In the genomic region with DNA sequence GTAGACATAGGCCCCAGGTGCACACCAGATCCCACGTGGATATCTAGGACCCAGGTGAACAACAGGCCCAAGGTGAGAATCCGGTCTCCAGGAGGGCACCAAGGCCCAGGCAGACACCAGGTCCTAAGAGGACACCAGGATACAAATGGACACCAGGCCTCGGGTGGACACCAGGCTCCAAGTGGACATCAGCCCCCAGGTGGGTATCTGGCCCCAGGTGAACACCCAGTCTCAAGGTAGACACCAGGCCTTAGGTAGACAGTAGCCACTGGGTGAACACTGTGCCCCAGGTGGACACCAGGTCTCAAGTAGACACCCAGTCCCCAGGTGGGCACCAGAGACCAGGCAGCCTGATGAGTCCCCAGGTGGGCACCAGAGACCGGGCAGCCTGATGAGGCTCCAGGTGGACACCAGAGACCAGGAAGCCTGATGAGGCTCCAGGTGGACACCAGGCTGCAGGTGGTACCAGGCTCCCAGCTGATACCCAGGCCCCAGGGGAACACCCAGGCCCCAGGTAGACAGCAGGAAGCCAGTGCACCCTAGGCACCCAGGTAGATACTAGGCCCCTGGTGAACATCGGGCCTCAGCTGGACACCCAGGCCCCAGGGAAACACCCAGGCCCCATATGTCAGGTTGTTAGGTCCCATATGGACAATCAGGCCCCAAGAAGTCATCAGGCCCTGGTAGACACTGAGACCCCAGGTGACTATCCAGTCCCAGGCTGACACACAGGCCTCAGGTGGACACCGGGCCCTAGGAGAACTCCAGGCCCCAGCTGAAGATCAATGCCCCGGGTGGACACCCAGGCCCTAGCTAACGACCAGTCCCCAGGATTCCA, we compare ENCODE assay signal across 1 cellular context.
TF ChIP-seq lines count a peak whose summit lies in the region.

No MANE protein-coding gene starts in this region.

TF ChIP-seq in K562, 482 proteins besides CTCF, POLR2A, EP300 and RAD21 (continues in another document):
- no peak for TF ChIP-seq ZNF232 (CRISPR knock-in tag; IDR thresholded peaks at IDR 0.05)
- TF ChIP-seq MLLT1 (IDR thresholded peaks at IDR 0.05) = no peak
- TF ChIP-seq ZNF124 (CRISPR knock-in tag; IDR thresholded peaks at IDR 0.05) = peak; percentile 83; the same call in 1 of the 2 replicates
- TF ChIP-seq ZFP30 (CRISPR knock-in tag; IDR thresholded peaks at IDR 0.05; ENCODE audit: borderline replicate concordance) = no peak
- TF ChIP-seq, protein P1, sequence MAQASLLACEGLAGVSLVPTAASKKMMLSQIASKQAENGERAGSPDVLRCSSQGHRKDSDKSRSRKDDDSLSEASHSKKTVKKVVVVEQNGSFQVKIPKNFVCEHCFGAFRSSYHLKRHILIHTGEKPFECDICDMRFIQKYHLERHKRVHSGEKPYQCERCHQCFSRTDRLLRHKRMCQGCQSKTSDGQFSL (CRISPR knock-in tag; IDR thresholded peaks at IDR 0.05) = no peak
- TF ChIP-seq, protein P1 (tag; IDR thresholded peaks at IDR 0.05) = no peak
- 0 out of 2 replicates have a peak, but pooled peaks have one; percentile 15 for TF ChIP-seq KLF1 (tag; IDR thresholded peaks at IDR 0.05)
- TF ChIP-seq ZNF280A (IDR thresholded peaks at IDR 0.05; ENCODE audit: low read depth, partially characterized antibody) = no peak
- TF ChIP-seq KDM1A (IDR thresholded peaks at IDR 0.05) = no peak
- TF ChIP-seq, protein P2, sequence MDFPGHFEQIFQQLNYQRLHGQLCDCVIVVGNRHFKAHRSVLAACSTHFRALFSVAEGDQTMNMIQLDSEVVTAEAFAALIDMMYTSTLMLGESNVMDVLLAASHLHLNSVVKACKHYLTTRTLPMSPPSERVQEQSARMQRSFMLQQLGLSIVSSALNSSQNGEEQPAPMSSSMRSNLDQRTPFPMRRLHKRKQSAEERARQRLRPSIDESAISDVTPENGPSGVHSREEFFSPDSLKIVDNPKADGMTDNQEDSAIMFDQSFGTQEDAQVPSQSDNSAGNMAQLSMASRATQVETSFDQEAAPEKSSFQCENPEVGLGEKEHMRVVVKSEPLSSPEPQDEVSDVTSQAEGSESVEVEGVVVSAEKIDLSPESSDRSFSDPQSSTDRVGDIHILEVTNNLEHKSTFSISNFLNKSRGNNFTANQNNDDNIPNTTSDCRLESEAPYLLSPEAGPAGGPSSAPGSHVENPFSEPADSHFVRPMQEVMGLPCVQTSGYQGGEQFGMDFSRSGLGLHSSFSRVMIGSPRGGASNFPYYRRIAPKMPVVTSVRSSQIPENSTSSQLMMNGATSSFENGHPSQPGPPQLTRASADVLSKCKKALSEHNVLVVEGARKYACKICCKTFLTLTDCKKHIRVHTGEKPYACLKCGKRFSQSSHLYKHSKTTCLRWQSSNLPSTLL (IDR thresholded peaks at IDR 0.05) = no peak
- TF ChIP-seq NONO (IDR thresholded peaks at IDR 0.05; ENCODE audit: low read depth in 2 of 2, low read length in 1 of 2) = no peak
- TF ChIP-seq NKRF (IDR thresholded peaks at IDR 0.05; ENCODE audit: borderline replicate concordance) = no peak
- no peak; the same call in none of the 2 replicates for TF ChIP-seq NR3C1 (CRISPR knock-in tag; IDR thresholded peaks at IDR 0.05)
- TF ChIP-seq, protein P3, sequence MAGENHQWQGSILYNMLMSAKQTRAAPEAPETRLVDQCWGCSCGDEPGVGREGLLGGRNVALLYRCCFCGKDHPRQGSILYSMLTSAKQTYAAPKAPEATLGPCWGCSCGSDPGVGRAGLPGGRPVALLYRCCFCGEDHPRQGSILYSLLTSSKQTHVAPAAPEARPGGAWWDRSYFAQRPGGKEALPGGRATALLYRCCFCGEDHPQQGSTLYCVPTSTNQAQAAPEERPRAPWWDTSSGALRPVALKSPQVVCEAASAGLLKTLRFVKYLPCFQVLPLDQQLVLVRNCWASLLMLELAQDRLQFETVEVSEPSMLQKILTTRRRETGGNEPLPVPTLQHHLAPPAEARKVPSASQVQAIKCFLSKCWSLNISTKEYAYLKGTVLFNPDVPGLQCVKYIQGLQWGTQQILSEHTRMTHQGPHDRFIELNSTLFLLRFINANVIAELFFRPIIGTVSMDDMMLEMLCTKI (IDR thresholded peaks at IDR 0.05; ENCODE audit: partially characterized antibody) = no peak
- TF ChIP-seq, protein P4, sequence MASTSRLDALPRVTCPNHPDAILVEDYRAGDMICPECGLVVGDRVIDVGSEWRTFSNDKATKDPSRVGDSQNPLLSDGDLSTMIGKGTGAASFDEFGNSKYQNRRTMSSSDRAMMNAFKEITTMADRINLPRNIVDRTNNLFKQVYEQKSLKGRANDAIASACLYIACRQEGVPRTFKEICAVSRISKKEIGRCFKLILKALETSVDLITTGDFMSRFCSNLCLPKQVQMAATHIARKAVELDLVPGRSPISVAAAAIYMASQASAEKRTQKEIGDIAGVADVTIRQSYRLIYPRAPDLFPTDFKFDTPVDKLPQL (IDR thresholded peaks at IDR 0.05; ENCODE audit: extremely low read depth, insufficient read length) = no peak
- TF ChIP-seq USF1 (CRISPR knock-in tag; IDR thresholded peaks at IDR 0.05) = peak; percentile 2; the same call in 1 of the 2 replicates
- TF ChIP-seq PRMT5 (CRISPR knock-in tag; IDR thresholded peaks at IDR 0.05) = 0 out of 2 replicates have a peak, but pooled peaks have one; percentile 5
- TF ChIP-seq ZBTB1 (CRISPR knock-in tag; IDR thresholded peaks at IDR 0.05; ENCODE audit: borderline replicate concordance, low read depth) = peak; percentile 74; the same call in 1 of the 2 replicates
- TF ChIP-seq RUNX1 (IDR thresholded peaks at IDR 0.05; ENCODE audit: low read depth) = 0 out of 2 replicates have a peak, but pooled peaks have one; percentile 8
- TF ChIP-seq BRF1 (IDR thresholded peaks at IDR 0.05; ENCODE audit: borderline replicate concordance, extremely low read depth, insufficient read length) = no peak
- no peak for TF ChIP-seq TEAD4 (IDR thresholded peaks at IDR 0.05; ENCODE audit: low read length)
- TF ChIP-seq TEAD4 (CRISPR knock-in tag; IDR thresholded peaks at IDR 0.05; ENCODE audit: borderline replicate concordance) = peak; percentile 30
- TF ChIP-seq RFX5 (IDR thresholded peaks at IDR 0.05; ENCODE audit: low read depth, low read length) = no peak
- TF ChIP-seq BRD9 (IDR thresholded peaks at IDR 0.05; ENCODE audit: low read depth, partially characterized antibody) = no peak
- no peak for TF ChIP-seq PHF21A (IDR thresholded peaks at IDR 0.05; ENCODE audit: borderline replicate concordance, low read depth)
- peak; percentile 56 for TF ChIP-seq IRF2 (CRISPR knock-in tag; IDR thresholded peaks at IDR 0.05)
- no peak for TF ChIP-seq BCLAF1 (IDR thresholded peaks at IDR 0.05; ENCODE audit: borderline replicate concordance in 1 of 2, control insufficient read depth in 1 of 2, low read depth in 2 of 2, low read length in 1 of 2)
- TF ChIP-seq, protein P5, sequence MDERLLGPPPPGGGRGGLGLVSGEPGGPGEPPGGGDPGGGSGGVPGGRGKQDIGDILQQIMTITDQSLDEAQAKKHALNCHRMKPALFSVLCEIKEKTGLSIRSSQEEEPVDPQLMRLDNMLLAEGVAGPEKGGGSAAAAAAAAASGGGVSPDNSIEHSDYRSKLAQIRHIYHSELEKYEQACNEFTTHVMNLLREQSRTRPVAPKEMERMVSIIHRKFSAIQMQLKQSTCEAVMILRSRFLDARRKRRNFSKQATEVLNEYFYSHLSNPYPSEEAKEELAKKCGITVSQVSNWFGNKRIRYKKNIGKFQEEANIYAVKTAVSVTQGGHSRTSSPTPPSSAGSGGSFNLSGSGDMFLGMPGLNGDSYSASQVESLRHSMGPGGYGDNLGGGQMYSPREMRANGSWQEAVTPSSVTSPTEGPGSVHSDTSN (CRISPR knock-in tag; IDR thresholded peaks at IDR 0.05; ENCODE audit: low read depth) = 0 out of 2 replicates have a peak, but pooled peaks have one; percentile 1
- TF ChIP-seq, protein P5 (tag; conservative IDR thresholded peaks at IDR 0.05; ENCODE audit: low read depth) = no peak
- no peak for TF ChIP-seq IFI16 (CRISPR knock-in tag; IDR thresholded peaks at IDR 0.05)
- 0 out of 2 replicates have a peak, but pooled peaks have one; percentile 25 for TF ChIP-seq GTF2F1 (IDR thresholded peaks at IDR 0.05; ENCODE audit: low read depth, low read length)
- no peak for TF ChIP-seq USF2 (CRISPR knock-in tag; IDR thresholded peaks at IDR 0.05)
